20 cellular contexts compared by ENCODE assay signal in genomic region chr16:89146211-89147005, GRCh38. TPM values are rescaled to one million over a fixed set of nuclear protein-coding genes. Genes with fewer than 3 reads are reported as not detected.
A peak's percentile ranks its signal among the peaks of the same experiment; 100 is the strongest.
DNase-seq lines count a peak whose midpoint lies in the region; ATAC-seq, FAIRE-seq and TF ChIP-seq lines count a peak whose summit lies in the region.
"Had no signal": no experiment of that assay in that cellular context is flagged by ENCODE, and none has a peak within 500 bp of the region (broad histone marks: within the 10 kb centered on the region; RNA-seq: fewer than 3 reads in every experiment).

No MANE protein-coding gene starts in this region.

- no peak for DNase-seq in activated T-cell treated with anti-CD3 and anti-CD28 coated beads, Interleukin-2, amount 50 U/mL, for 72 hours
- no peak for DNase-seq in activated T-cell treated with anti-CD3 and anti-CD28 coated beads, Interleukin-2, amount 50 U/mL, for 1 hour
- DNase-seq in RWPE2 (ENCODE audit: low spot score) (peak; percentile 56), kidney (peak; percentile 61), posterior vena cava (ENCODE audit: low spot score) (peak; percentile 58), OCI-M2 (lab: John Stamatoyannopoulos, UW; ENCODE audit: unreplicated experiment) (no peak), mammary epithelial cell (no peak)
- DNase-seq: AML-193; CD4-positive, alpha-beta T cell; DMS79; GOT3; MV-4-11; NCI-H1417 treated with DMSO at 0.1 percent for 48 hours; NCI-H2029 treated with DMSO at 0.1 percent for 48 hours; NCI-H510A; NCI-H82 had no signal

- H3K27ac Mint-ChIP-seq in activated T-cell treated with anti-CD3 and anti-CD28 coated beads, Interleukin-2, amount 50 U/mL, for 72 hours = peak overlapping the region; percentile 61
- H3K27ac Mint-ChIP-seq: CD4-positive, alpha-beta T cell had no signal

- H4K20me1 ChIP-seq in mammary epithelial cell (ENCODE audit: insufficient read depth, low read length) = no peaks in the 10 kb centered on the region

- peaks cover 4% of the 10 kb centered on the region for H3K4me1 ChIP-seq in RWPE2 (ENCODE audit: insufficient read depth, poor library complexity, severe bottlenecking)
- H3K4me1 ChIP-seq in kidney (ENCODE audit: control insufficient read depth in 1 of 2, insufficient read depth in 1 of 2, low read depth in 1 of 2, low read length in 2 of 2) = no peaks in the 10 kb centered on the region
- H3K4me1 ChIP-seq in mammary epithelial cell (ENCODE audit: insufficient read depth, low read length) = peaks cover 13% of the 10 kb centered on the region
- H3K4me1 ChIP-seq: Peyer's patch had no signal

- intact Hi-C loops in kidney (cut with DNase I) (no loop called here), posterior vena cava (cut with DNase I) (no loop called here), mammary epithelial cell (cut with micrococcal nuclease) (no loop called here)

- H3K27ac ChIP-seq in RWPE2 (ENCODE audit: poor library complexity, severe bottlenecking) (no peak overlapping the region), kidney (ENCODE audit: low read depth in 2 of 2, low read length in 2 of 2) (no peak overlapping the region), mammary epithelial cell (ENCODE audit: insufficient read depth, low read depth, low read length) (no peak overlapping the region)
- H3K27ac ChIP-seq: Peyer's patch had no signal

- FAIRE-seq in kidney (lab: Jason Lieb, UNC) = no peak
- FAIRE-seq: GM12892 had no signal

- H2AFZ ChIP-seq in mammary epithelial cell (ENCODE audit: low read depth, low read length) = no peak overlapping the region

- no TSS peak for BruUV-seq in mammary epithelial cell (replicated peaks; lab: Mats Ljungman, UMichigan)

- H3K79me2 ChIP-seq in mammary epithelial cell (ENCODE audit: insufficient read depth, low read length) = no peaks in the 10 kb centered on the region

- no peak overlapping the region for H3K4me2 ChIP-seq in mammary epithelial cell (ENCODE audit: insufficient read depth, low read depth, low read length)

- dilution Hi-C loops in mammary epithelial cell (cut with HindIII; ENCODE audit: low sequenced_read_pairs) = no loop called here

- H3K9me3 Mint-ChIP-seq in activated T-cell treated with anti-CD3 and anti-CD28 coated beads, Interleukin-2, amount 50 U/mL, for 72 hours = peaks cover 0 to 4% of the 10 kb centered on the region in 2 donors
- H3K9me3 Mint-ChIP-seq: CD4-positive, alpha-beta T cell had no signal

- H3K36me3 ChIP-seq in RWPE2 (ENCODE audit: low read depth) (peaks cover 24% of the 10 kb centered on the region), kidney (ENCODE audit: control insufficient read depth in 1 of 2, insufficient read depth in 2 of 2, low read length in 2 of 2) (peaks cover 7 to 21% of the 10 kb centered on the region in 2 donors), mammary epithelial cell (ENCODE audit: insufficient read depth, low read length) (no peaks in the 10 kb centered on the region)

- ATAC-seq in activated T-cell treated with anti-CD3 and anti-CD28 coated beads, Interleukin-2, amount 50 U/mL, for 72 hours (replicated peaks in 1 of 2) = no peak
- no peak for ATAC-seq in RWPE2 (ENCODE audit: low read depth)
- ATAC-seq in GM21717 (IDR thresholded peaks at IDR 0.05; ENCODE audit: unreplicated experiment) = no peak

- no peaks in the 10 kb centered on the region for H3K4me1 Mint-ChIP-seq in activated T-cell treated with anti-CD3 and anti-CD28 coated beads, Interleukin-2, amount 50 U/mL, for 72 hours (ENCODE audit: low read depth)

- CTCF ChIA-PET in mammary epithelial cell (lab: Charles Lee; ENCODE audit: low non-redundant PET) = no interaction called here

- peaks cover 7 to 20% of the 10 kb centered on the region in 2 donors for H3K36me3 Mint-ChIP-seq in activated T-cell treated with anti-CD3 and anti-CD28 coated beads, Interleukin-2, amount 50 U/mL, for 72 hours (ENCODE audit: insufficient read depth in 2 of 2)

- H3K4me3 ChIP-seq in RWPE2 (ENCODE audit: severe bottlenecking) = no peak overlapping the region
- no peak overlapping the region for H3K4me3 ChIP-seq in kidney (ENCODE audit: low read length in 2 of 2)
- no peak overlapping the region for H3K4me3 ChIP-seq in mammary epithelial cell (replicated peaks in 1 of 3; ENCODE audit: insufficient read depth in 1 of 3, low read depth in 2 of 3, low read length in 3 of 3)
- H3K4me3 ChIP-seq: Peyer's patch had no signal

- H3K9me3 ChIP-seq in RWPE2 (ENCODE audit: severe bottlenecking) = no peaks in the 10 kb centered on the region
- peaks cover 0 to 10% of the 10 kb centered on the region in 2 donors for H3K9me3 ChIP-seq in kidney (ENCODE audit: control insufficient read depth in 1 of 2, low read length in 2 of 2)
- no peaks in the 10 kb centered on the region for H3K9me3 ChIP-seq in mammary epithelial cell (replicated peaks; ENCODE audit: insufficient read depth, low read length)

- H3K27me3 ChIP-seq in RWPE2 (ENCODE audit: insufficient read depth, poor library complexity, severe bottlenecking) = no peaks in the 10 kb centered on the region
- H3K27me3 ChIP-seq in mammary epithelial cell (ENCODE audit: insufficient read depth, low read length) = no peaks in the 10 kb centered on the region
- H3K27me3 ChIP-seq: Peyer's patch had no signal

- TF ChIP-seq CTCF in RWPE2 (IDR thresholded peaks at IDR 0.05; ENCODE audit: poor library complexity, severe bottlenecking) = no peak
- TF ChIP-seq CTCF in kidney (IDR thresholded peaks at IDR 0.05; ENCODE audit: borderline replicate concordance, extremely low read depth, insufficient read depth) = no peak
- TF ChIP-seq CTCF in mammary epithelial cell (conservative IDR thresholded peaks at IDR 0.05 in 1 of 2, IDR thresholded peaks at IDR 0.05 in 1 of 2; ENCODE audit: extremely low read depth in 1 of 2, insufficient read depth in 1 of 2, low read depth in 1 of 2, low read length in 2 of 2) = no peak

- in situ Hi-C loops in mammary epithelial cell (cut with MboI; ENCODE audit: low sequenced_read_pairs in 2 of 2) = no loop called here

- no peak overlapping the region for H3K9ac ChIP-seq in kidney (ENCODE audit: low read length in 2 of 2)
- no peak overlapping the region for H3K9ac ChIP-seq in mammary epithelial cell (ENCODE audit: insufficient read depth, low read length)

- over 99% methylated on average over 12 of the region's 21 CpGs for WGBS in mammary epithelial cell (ENCODE audit: low coverage, missing lambda C conversion rate)

- no peaks in the 10 kb centered on the region for H3K27me3 Mint-ChIP-seq in activated T-cell treated with anti-CD3 and anti-CD28 coated beads, Interleukin-2, amount 50 U/mL, for 72 hours (ENCODE audit: low read depth)
- H3K27me3 Mint-ChIP-seq: CD4-positive, alpha-beta T cell had no signal

- H3K4me3 Mint-ChIP-seq in activated T-cell treated with anti-CD3 and anti-CD28 coated beads, Interleukin-2, amount 50 U/mL, for 72 hours = no peak overlapping the region
- H3K4me3 Mint-ChIP-seq: CD4-positive, alpha-beta T cell had no signal

RNA-seq across cellular contexts. Expression of gene CDH15, which starts 25.1 kb away (rescaled TPM):
- not detected for total RNA-seq in activated T-cell treated with anti-CD3 and anti-CD28 coated beads, Interleukin-2, amount 50 U/mL, for 72 hours
- total RNA-seq in kidney (0.31 TPM), posterior vena cava (under 1 TPM in 1 of 2 donors, not detected in 1; 0.46 TPM), mammary epithelial cell (under 1 TPM; 0.14 to 0.33 TPM)
- polyA plus RNA-seq in kidney (ENCODE audit: insufficient read depth, low read depth, low replicate concordance) (0.22 TPM), mammary epithelial cell (not detected)
- not detected for polyA minus RNA-seq in mammary epithelial cell
- total RNA-seq: CD4-positive, alpha-beta T cell; HT1080; Peyer's patch had no signal

RNA-seq across cellular contexts. Expression of gene ACSF3, which starts 52.8 kb away (rescaled TPM):
- 10 to 100 TPM; 50.6 to 66.7 TPM for total RNA-seq in activated T-cell treated with anti-CD3 and anti-CD28 coated beads, Interleukin-2, amount 50 U/mL, for 72 hours
- total RNA-seq in kidney = 33.2 TPM
- 39.0 TPM for polyA plus RNA-seq in kidney (ENCODE audit: insufficient read depth, low read depth, low replicate concordance)
- total RNA-seq in posterior vena cava = 10 to 100 TPM; 19.1 to 21.4 TPM
- 10 to 100 TPM; 18.0 to 31.8 TPM for total RNA-seq in mammary epithelial cell
- polyA plus RNA-seq in mammary epithelial cell = 13.3 TPM
- polyA minus RNA-seq in mammary epithelial cell = 22.6 TPM

RNA-seq across cellular contexts. Expression of gene SLC22A31, which starts 53.9 kb away (rescaled TPM):
- 1 to 10 TPM; 1.3 to 1.6 TPM for total RNA-seq in activated T-cell treated with anti-CD3 and anti-CD28 coated beads, Interleukin-2, amount 50 U/mL, for 72 hours
- total RNA-seq in kidney (1.8 TPM), posterior vena cava (1 to 10 TPM in 1 of 2 donors, not detected in 1; 4.5 TPM), mammary epithelial cell (under 1 TPM in 1 of 2 donors, not detected in 1; 0.45 TPM)
- polyA plus RNA-seq in kidney (ENCODE audit: insufficient read depth, low read depth, low replicate concordance) (0.47 TPM), mammary epithelial cell (not detected)
- not detected for polyA minus RNA-seq in mammary epithelial cell
- total RNA-seq: HT1080 had no signal

Comparison
In these comparisons a context has a peak if more than half of its experiments do, and no peak if none do; other contexts are left out.
1. DNase-seq: peak in RWPE2 (single experiment), kidney (single experiment) and posterior vena cava (single experiment); none in activated T-cell treated with anti-CD3 and anti-CD28 coated beads, Interleukin-2, amount 50 U/mL, for 72 hours (0 of 2), activated T-cell treated with anti-CD3 and anti-CD28 coated beads, Interleukin-2, amount 50 U/mL, for 1 hour (single experiment), OCI-M2 (single experiment) and mammary epithelial cell (single experiment).